In genomic region chr5:111200828-111201227, GRCh38 we compare ENCODE assay signal across 24 cellular contexts. TPM values are rescaled to one million over a fixed set of nuclear protein-coding genes. Genes with fewer than 3 reads are reported as not detected.
DNase-seq lines count a peak whose midpoint lies in the region; ATAC-seq, FAIRE-seq and TF ChIP-seq lines count a peak whose summit lies in the region.
"Had no signal": no experiment of that assay in that cellular context is flagged by ENCODE, and none has a peak within 500 bp of the region (broad histone marks: within the 10 kb centered on the region; RNA-seq: fewer than 3 reads in every experiment).

No MANE protein-coding gene starts in this region.

- no peak overlapping the region for H3K4me3 ChIP-seq in OCI-LY1 (ENCODE audit: low read depth, low read length, poor library complexity, severe bottlenecking)
- H3K4me3 ChIP-seq: HAP-1 had no signal

- intact Hi-C loops in posterior cingulate gyrus (cut with DNase I): no loop called here

- no peak overlapping the region for H3K9ac ChIP-seq in OCI-LY1 (ENCODE audit: low read length)

- peak overlapping the region; percentile 61 for H3K4me2 ChIP-seq in OCI-LY1 (ENCODE audit: low read length)

- TF ChIP-seq CTCF in OCI-LY1 (IDR thresholded peaks at IDR 0.05; ENCODE audit: low read length): no peak

- no peaks in the 10 kb centered on the region for H3K9me3 ChIP-seq in OCI-LY1 (ENCODE audit: low read length)
- H3K9me3 ChIP-seq: BE2C, Caco-2, HAP-1 had no signal

- no peaks in the 10 kb centered on the region for H3K9me2 ChIP-seq in OCI-LY1 (ENCODE audit: low read depth, low read length)

- H3K27me3 ChIP-seq in OCI-LY1 (ENCODE audit: insufficient read depth, low read length): no peaks in the 10 kb centered on the region
- H3K27me3 ChIP-seq: BE2C had no signal

- no peak for TF ChIP-seq POLR2A in GM12891 (IDR thresholded peaks at IDR 0.05; ENCODE audit: low read depth, low read length)
- TF ChIP-seq POLR2A in GM12892 (IDR thresholded peaks at IDR 0.05; ENCODE audit: low read depth, low read length): no peak

- no peak overlapping the region for H3K27ac ChIP-seq in OCI-LY1 (ENCODE audit: low read depth, low read length, poor library complexity, severe bottlenecking)

- no peaks in the 10 kb centered on the region for H4K20me1 ChIP-seq in OCI-LY1 (ENCODE audit: insufficient read depth, low read length)

- H2AFZ ChIP-seq in OCI-LY1 (ENCODE audit: low read length): 0 out of 2 replicates have a peak overlapping the region, but pooled peaks have one; percentile 19

- DNase-seq in GM12891 (ENCODE audit: insufficient read length, low spot score): no peak
- DNase-seq in GM12892 (ENCODE audit: insufficient read length): no peak
- DNase-seq in NCI-H128 (lab: John Stamatoyannopoulos, UW; ENCODE audit: unreplicated experiment): no peak
- DNase-seq in posterior cingulate gyrus: no peak
- DNase-seq in mucosa of gallbladder (ENCODE audit: low spot score): no peak
- DNase-seq: ACHN; BE2C; C1 segment of cervical spinal cord; Caco-2; CD4-positive, CD25-positive, alpha-beta regulatory T cell; CD8-positive, alpha-beta memory T cell; DMS153; DND-41; EL; Kasumi-1; KG1 had no signal

- H3F3A ChIP-seq in OCI-LY1 (ENCODE audit: insufficient read depth, low read length): no peaks in the 10 kb centered on the region

- H3K79me2 ChIP-seq in OCI-LY1 (ENCODE audit: insufficient read depth, low read length): no peaks in the 10 kb centered on the region

- FAIRE-seq in GM12891 (lab: Jason Lieb, UNC): peak; percentile 80
- peak; percentile 72 for FAIRE-seq in GM12892 (lab: Jason Lieb, UNC)
- FAIRE-seq: A204.1, H1 had no signal

- ATAC-seq in GM18868 (IDR thresholded peaks at IDR 0.05; ENCODE audit: unreplicated experiment) (peak; percentile 56), esophagus mucosa (no peak)

- H3K4me1 ChIP-seq in OCI-LY1 (ENCODE audit: insufficient read depth, low read length, severe bottlenecking): peaks cover 38% of the 10 kb centered on the region
- H3K4me1 ChIP-seq: Caco-2, HAP-1 had no signal

- no peaks in the 10 kb centered on the region for H3K36me3 ChIP-seq in OCI-LY1 (ENCODE audit: insufficient read depth, low read length)
- H3K36me3 ChIP-seq: BE2C, HAP-1 had no signal

TF ChIP-seq in GM12891, 5 proteins besides CTCF, POLR2A, EP300 and RAD21:
- TF ChIP-seq POLR2AphosphoS5 (IDR thresholded peaks at IDR 0.05; ENCODE audit: low read depth, low read length) (no peak), SPI1 (IDR thresholded peaks at IDR 0.05; ENCODE audit: low read depth, low read length) (peak; percentile 21; the same call in 1 of the 2 replicates)

RNA-seq across cellular contexts. Expression of gene CAMK4, which starts 23.4 kb away (rescaled TPM):
- 19.3 TPM for polyA plus RNA-seq in GM12891 (2012; ENCODE audit: low read depth, missing spikeins)
- polyA plus RNA-seq in GM12892 (2012; ENCODE audit: missing spikeins): 34.9 TPM
- total RNA-seq in esophagus mucosa (1.6 TPM), mucosa of gallbladder (5.0 TPM)
- total RNA-seq: Caco-2, G401, HT-29 had no signal
